Comparison of ENCODE assay signal across 26 cellular contexts in the genomic region with DNA sequence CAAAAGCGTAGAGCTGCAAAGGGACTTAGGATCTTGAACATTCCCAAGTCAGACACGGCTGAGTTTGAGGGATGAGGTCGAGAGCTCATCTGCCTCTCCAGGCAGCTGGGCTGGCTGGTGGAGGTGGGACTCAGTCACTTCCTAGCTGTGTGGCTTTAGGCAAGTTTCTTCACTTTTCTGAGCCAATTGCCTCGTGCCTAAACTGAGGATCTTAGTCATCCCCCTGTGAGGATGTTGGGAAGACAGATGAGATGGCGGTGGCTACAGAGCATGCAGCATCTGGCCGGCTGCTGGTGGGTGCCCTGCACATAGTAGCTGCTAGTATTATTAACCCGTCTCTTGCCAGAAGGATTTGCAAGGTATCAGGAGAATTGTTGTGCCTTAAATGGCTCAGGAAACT. TPM values are rescaled to one million over a fixed set of nuclear protein-coding genes. Genes with fewer than 3 reads are reported as not detected.
DNase-seq lines count a peak whose midpoint lies in the region; ATAC-seq lines count a peak whose summit lies in the region.
"Had no signal": no experiment of that assay in that cellular context is flagged by ENCODE, and none has a peak within 500 bp of the region (broad histone marks: within the 10 kb centered on the region; RNA-seq: fewer than 3 reads in every experiment).

No MANE protein-coding gene starts in this region.

- H3K4me1 ChIP-seq in trophoblast cell (ENCODE audit: control insufficient read depth in 1 of 2, insufficient read depth in 2 of 2, low read length in 2 of 2), result no peaks in the 10 kb centered on the region

- no peaks in the 10 kb centered on the region for H3K27me3 ChIP-seq in trophoblast cell (ENCODE audit: insufficient read depth, low read length)
- H3K27me3 ChIP-seq: BLaER1 had no signal

- peak; percentile 43 for DNase-seq in AG20443 (ENCODE audit: low spot score)
- DNase-seq in ELR (ENCODE audit: low read depth), result peak; percentile 50
- DNase-seq in SK-MEL-5 (ENCODE audit: low read depth, low spot score), result peak; percentile 13
- DNase-seq in trophoblast cell, result peak; percentile 53 to 65
- DNase-seq in Kasumi-1 (lab: John Stamatoyannopoulos, UW), result no peak
- DNase-seq: CD4-positive, alpha-beta T cell; COR-L47; DMS53; EL; GF-D8; IMR-90; KG1; NCI-H1048; NCI-H1436; NCI-H1930; NCI-H446; NCI-H524 treated with DMSO at 0.1 percent for 48 hours; NCI-H774; PC-9; RPMI8226; SHP77; T-helper 9 cell had no signal

- ATAC-seq in HG02938 (IDR thresholded peaks at IDR 0.05; ENCODE audit: unreplicated experiment) (no peak), GM18519 (IDR thresholded peaks at IDR 0.05; ENCODE audit: low FRiP score, unreplicated experiment) (no peak)

- H4K8ac ChIP-seq in trophoblast cell (ENCODE audit: low read depth, low read length), result no peak overlapping the region

- H4K12ac ChIP-seq in trophoblast cell (ENCODE audit: low read depth, low read length), result no peak overlapping the region

- WGBS in trophoblast cell (ENCODE audit: extremely low coverage, insufficient coverage, insufficient read length), result no CpG with 5 or more reads among the region's 7 CpGs

- H3K23ac ChIP-seq in trophoblast cell (ENCODE audit: low read length), result no peak overlapping the region

- no peak overlapping the region for H3K9ac ChIP-seq in trophoblast cell (ENCODE audit: low read length)
- H3K9ac ChIP-seq: BLaER1 had no signal

- no peak overlapping the region for H2BK12ac ChIP-seq in trophoblast cell (ENCODE audit: low read length)

- no peak overlapping the region for H3K4me3 ChIP-seq in trophoblast cell (ENCODE audit: low read depth, low read length)
- H3K4me3 ChIP-seq: BLaER1, PC-9, SK-N-MC had no signal

- H3K4me2 ChIP-seq in trophoblast cell (ENCODE audit: low read length), result no peak overlapping the region
- H3K4me2 ChIP-seq: BLaER1, PC-9 had no signal

- H3K14ac ChIP-seq in trophoblast cell (ENCODE audit: low read length), result no peak overlapping the region

- no peak overlapping the region for H2AK5ac ChIP-seq in trophoblast cell (ENCODE audit: low read length)

- H3K79me2 ChIP-seq in trophoblast cell (ENCODE audit: control insufficient read depth, insufficient read depth, low read length, poor library complexity), result no peaks in the 10 kb centered on the region

- H2BK5ac ChIP-seq in trophoblast cell (ENCODE audit: low read depth, low read length, poor library complexity), result no peak overlapping the region

- H4K91ac ChIP-seq in trophoblast cell (ENCODE audit: low read depth, low read length), result no peak overlapping the region

- H2AFZ ChIP-seq in trophoblast cell (ENCODE audit: insufficient read depth, low read length, poor library complexity), result no peak overlapping the region
- H2AFZ ChIP-seq: PC-9 had no signal

- H3K79me1 ChIP-seq in trophoblast cell (ENCODE audit: low read length), result no peaks in the 10 kb centered on the region

- no peaks in the 10 kb centered on the region for H3K36me3 ChIP-seq in trophoblast cell (ENCODE audit: control insufficient read depth in 1 of 2, insufficient read depth in 2 of 2, low read length in 2 of 2)
- H3K36me3 ChIP-seq: BLaER1 had no signal

- in situ Hi-C loops in SK-MEL-5 (cut with HindIII; ENCODE audit: low pct_unique_long_range_greater_than_20kb, low sequenced_read_pairs), result no loop called here

- H3K9me3 ChIP-seq in trophoblast cell (ENCODE audit: insufficient read depth, low read depth, low read length), result no peaks in the 10 kb centered on the region
- H3K9me3 ChIP-seq: BLaER1 had no signal

- no peak overlapping the region for H3K27ac ChIP-seq in trophoblast cell (ENCODE audit: low read depth, low read length)
- H3K27ac ChIP-seq: BLaER1, PC-9, SK-N-MC had no signal

- no peak overlapping the region for H3K4ac ChIP-seq in trophoblast cell (ENCODE audit: low read depth, low read length)

- no peak overlapping the region for H3K18ac ChIP-seq in trophoblast cell (ENCODE audit: low read length)

- H2BK120ac ChIP-seq in trophoblast cell (ENCODE audit: insufficient read depth, low read length, poor library complexity), result no peak overlapping the region

RNA-seq across cellular contexts. Expression of a gene that starts 27.5 kb away (rescaled TPM):
- 1.5 and 2.0 TPM in 2 replicates for total RNA-seq in SK-MEL-5 (2014; rRNA removed; shearing (Covaris generic))
- 4.5 and 4.6 TPM in 2 replicates for polyA plus RNA-seq in SK-MEL-5 (2015; cell fraction: cytosol; rRNA removed)
- polyA plus RNA-seq in SK-MEL-5 (2015; cell fraction: nucleus; rRNA removed), result 4.1 and 5.7 TPM in 2 replicates
- 278 and 294 TPM in 2 replicates for polyA plus RNA-seq in trophoblast cell (2013)
- total RNA-seq: CD4-positive, alpha-beta T cell had no signal

Comparison
In these comparisons a context has a peak if more than half of its experiments do, and no peak if none do; other contexts are left out.
1. DNase-seq: peak in AG20443 (single experiment), ELR (single experiment), SK-MEL-5 (single experiment) and trophoblast cell (2 of 2); none in Kasumi-1 (0 of 2).